ENCODE assay signal across 1 cellular context in the genomic region with DNA sequence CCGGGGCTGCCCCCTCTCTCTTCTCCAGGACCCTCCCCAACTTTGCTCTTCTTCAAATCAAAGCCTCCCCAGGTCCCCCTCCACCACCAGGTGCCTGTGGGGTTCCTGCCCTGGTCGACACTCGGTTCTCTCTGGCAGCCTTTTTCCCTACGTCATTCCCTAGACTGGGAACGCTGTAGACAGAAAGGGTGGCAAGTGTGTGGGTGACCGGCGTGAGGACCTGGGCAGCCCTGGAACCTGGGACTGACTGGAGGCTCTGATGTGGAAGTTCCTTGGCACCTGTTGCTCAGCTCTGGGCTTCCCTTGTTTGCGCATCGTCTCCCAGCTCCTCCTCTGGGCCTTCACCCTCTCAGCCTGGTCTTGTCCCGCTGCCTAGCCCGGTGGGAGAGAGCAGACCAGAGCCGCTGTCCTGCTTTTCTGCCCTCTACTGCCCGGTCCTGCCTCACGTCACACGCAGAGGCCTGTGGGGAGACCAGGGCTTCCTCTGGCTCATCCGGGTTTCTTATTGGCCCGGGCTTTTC.
TF ChIP-seq lines count a peak whose summit lies in the region.

No MANE protein-coding gene starts in this region.

TF ChIP-seq in endothelial cell of umbilical vein, 7 proteins besides CTCF, POLR2A, EP300 and RAD21 (continued from another document):
- no peak for TF ChIP-seq MYC (IDR thresholded peaks at IDR 0.05; ENCODE audit: low read depth, low read length)
